Comparison of ENCODE assay signal across 1 cellular context in genomic region chr14:67241416-67242362, GRCh38.
TF ChIP-seq lines count a peak whose summit lies in the region.

TSS of gene PALS1 (plus strand) at chr14:67241435. CDS start at chr14:67279171, 37,736 bp downstream.

TF ChIP-seq in K562, 482 proteins besides CTCF, POLR2A, EP300 and RAD21 (continued from another document and continues in another):
- no peak for TF ChIP-seq RREB1 (CRISPR knock-in tag; IDR thresholded peaks at IDR 0.05)
- 0 out of 2 replicates have a peak, but pooled peaks have one; percentile 15 for TF ChIP-seq PHF21A (IDR thresholded peaks at IDR 0.05; ENCODE audit: borderline replicate concordance, low read depth)
- TF ChIP-seq GATAD2B (IDR thresholded peaks at IDR 0.05; ENCODE audit: borderline replicate concordance) = 0 out of 2 replicates have a peak, but pooled peaks have one; percentile 15
- peak; percentile 49; the same call in 1 of the 2 replicates for TF ChIP-seq AFF4 (CRISPR knock-in tag; IDR thresholded peaks at IDR 0.05)
- TF ChIP-seq MCM7 (IDR thresholded peaks at IDR 0.05) = no peak
- peak; percentile 4 to 12 for TF ChIP-seq E2F6 (IDR thresholded peaks at IDR 0.05; ENCODE audit: borderline replicate concordance in 1 of 2, extremely low read depth in 1 of 2, insufficient read depth in 1 of 2, insufficient read length in 1 of 2, low read depth in 1 of 2, low read length in 1 of 2, poor library complexity in 1 of 2, severe bottlenecking in 1 of 2)
- no peak for TF ChIP-seq ZNF324 (CRISPR knock-in tag; IDR thresholded peaks at IDR 0.05)
- TF ChIP-seq NFXL1 (CRISPR knock-in tag; IDR thresholded peaks at IDR 0.05) = no peak
- no peak for TF ChIP-seq PPARD (CRISPR knock-in tag; IDR thresholded peaks at IDR 0.05)
- no peak for TF ChIP-seq SMARCB1 (IDR thresholded peaks at IDR 0.05; ENCODE audit: insufficient read length, low read depth)
- TF ChIP-seq DEAF1 (CRISPR knock-in tag; IDR thresholded peaks at IDR 0.05) = 0 out of 2 replicates have a peak, but pooled peaks have one; percentile 11
- TF ChIP-seq ZNF609 (CRISPR knock-in tag; IDR thresholded peaks at IDR 0.05; ENCODE audit: borderline replicate concordance) = no peak
- peak; percentile 69; the same call in 1 of the 2 replicates for TF ChIP-seq FOXK1 (CRISPR knock-in tag; IDR thresholded peaks at IDR 0.05; ENCODE audit: borderline replicate concordance)
- no peak for TF ChIP-seq ZNF41 (CRISPR knock-in tag; conservative IDR thresholded peaks at IDR 0.05)
- no peak for TF ChIP-seq XRCC5 (IDR thresholded peaks at IDR 0.05; ENCODE audit: low read depth, low read length)
- no peak for TF ChIP-seq ZNF253 (CRISPR knock-in tag; conservative IDR thresholded peaks at IDR 0.05)
- TF ChIP-seq ZNF449 (CRISPR knock-in tag; IDR thresholded peaks at IDR 0.05) = no peak
- TF ChIP-seq ZBTB1 (CRISPR knock-in tag; IDR thresholded peaks at IDR 0.05; ENCODE audit: borderline replicate concordance, low read depth) = no peak; the same call in 1 of the 2 replicates
- no peak; the same call in 1 of the 2 replicates for TF ChIP-seq ZNF395 (CRISPR knock-in tag; IDR thresholded peaks at IDR 0.05)
- peak in 1 of 3 experiments; percentile 7 for TF ChIP-seq YY1 (IDR thresholded peaks at IDR 0.05; ENCODE audit: borderline replicate concordance in 1 of 3, control insufficient read depth in 1 of 3, extremely low read depth in 1 of 3, insufficient read depth in 3 of 3, insufficient read length in 1 of 3, insufficient replicate concordance in 2 of 3, low read depth in 1 of 3, low read length in 2 of 3)
- TF ChIP-seq ZNF347 (CRISPR knock-in tag; IDR thresholded peaks at IDR 0.05; ENCODE audit: low read depth) = no peak
- no peak for TF ChIP-seq CBX5 (IDR thresholded peaks at IDR 0.05; ENCODE audit: borderline replicate concordance, low read depth)
- TF ChIP-seq ZNF354B (CRISPR knock-in tag; IDR thresholded peaks at IDR 0.05) = no peak
- TF ChIP-seq ARHGAP35 (IDR thresholded peaks at IDR 0.05; ENCODE audit: partially characterized antibody) = no peak
- TF ChIP-seq RNF219 (CRISPR knock-in tag; IDR thresholded peaks at IDR 0.05) = no peak
- TF ChIP-seq PKNOX1 (IDR thresholded peaks at IDR 0.05) = peak; percentile 93
- TF ChIP-seq ZNF24 (IDR thresholded peaks at IDR 0.05) = peak; percentile 33; the same call in 1 of the 2 replicates
- peak; percentile 18; the same call in 1 of the 2 replicates for TF ChIP-seq TEAD4 (IDR thresholded peaks at IDR 0.05; ENCODE audit: low read length)
- TF ChIP-seq TEAD4 (CRISPR knock-in tag; IDR thresholded peaks at IDR 0.05; ENCODE audit: borderline replicate concordance) = no peak
- peak; percentile 83 for TF ChIP-seq CHD1 (IDR thresholded peaks at IDR 0.05; ENCODE audit: low read length)
